ENCODE assay signal across 1 cellular context in the genomic region with DNA sequence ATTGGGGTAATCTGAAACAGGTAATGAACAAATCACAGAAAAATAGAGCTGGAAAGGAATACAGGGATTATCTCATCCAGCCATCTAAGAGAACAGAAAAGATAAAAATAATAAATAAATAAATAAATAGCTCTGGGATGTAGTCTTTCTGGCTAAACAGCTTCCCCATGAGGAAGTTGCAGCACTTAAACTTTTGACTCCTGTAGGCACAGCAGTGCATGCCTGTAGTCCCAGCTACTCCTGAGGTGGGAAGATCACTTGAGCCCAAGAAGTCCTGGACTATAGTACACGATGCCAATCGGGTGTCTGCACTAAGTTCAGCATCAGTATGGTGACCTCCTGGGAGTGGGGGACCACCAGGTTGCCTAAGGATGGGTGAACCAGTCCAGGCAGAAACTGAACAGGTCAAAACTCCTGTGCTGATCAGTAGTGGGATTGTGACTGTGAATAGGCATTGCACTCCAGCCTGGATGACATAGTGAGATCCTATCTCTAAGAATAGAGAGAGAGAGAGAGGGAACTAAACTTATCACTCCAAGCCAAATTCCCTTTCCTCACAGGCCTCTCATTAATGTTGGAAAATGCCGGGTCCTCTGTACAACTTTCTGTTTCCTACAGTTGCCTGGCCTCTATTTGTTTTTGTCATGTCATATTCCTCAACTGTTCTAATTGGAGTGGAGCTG.
TF ChIP-seq lines count a peak whose summit lies in the region.

No MANE protein-coding gene starts in this region.

TF ChIP-seq in H1, 55 proteins besides CTCF, POLR2A, EP300 and RAD21:
- no peak for TF ChIP-seq YY1 (IDR thresholded peaks at IDR 0.05; ENCODE audit: low read depth, low read length)
- no peak for TF ChIP-seq RXRA (IDR thresholded peaks at IDR 0.05; ENCODE audit: insufficient read depth, low read depth, low read length)
- no peak for TF ChIP-seq ASH2L (IDR thresholded peaks at IDR 0.05; ENCODE audit: low read length)
- TF ChIP-seq SIN3A (conservative IDR thresholded peaks at IDR 0.05 in 1 of 2, IDR thresholded peaks at IDR 0.05 in 1 of 2; ENCODE audit: low read depth in 1 of 2, low read length in 2 of 2), result no peak
- TF ChIP-seq, protein P1, sequence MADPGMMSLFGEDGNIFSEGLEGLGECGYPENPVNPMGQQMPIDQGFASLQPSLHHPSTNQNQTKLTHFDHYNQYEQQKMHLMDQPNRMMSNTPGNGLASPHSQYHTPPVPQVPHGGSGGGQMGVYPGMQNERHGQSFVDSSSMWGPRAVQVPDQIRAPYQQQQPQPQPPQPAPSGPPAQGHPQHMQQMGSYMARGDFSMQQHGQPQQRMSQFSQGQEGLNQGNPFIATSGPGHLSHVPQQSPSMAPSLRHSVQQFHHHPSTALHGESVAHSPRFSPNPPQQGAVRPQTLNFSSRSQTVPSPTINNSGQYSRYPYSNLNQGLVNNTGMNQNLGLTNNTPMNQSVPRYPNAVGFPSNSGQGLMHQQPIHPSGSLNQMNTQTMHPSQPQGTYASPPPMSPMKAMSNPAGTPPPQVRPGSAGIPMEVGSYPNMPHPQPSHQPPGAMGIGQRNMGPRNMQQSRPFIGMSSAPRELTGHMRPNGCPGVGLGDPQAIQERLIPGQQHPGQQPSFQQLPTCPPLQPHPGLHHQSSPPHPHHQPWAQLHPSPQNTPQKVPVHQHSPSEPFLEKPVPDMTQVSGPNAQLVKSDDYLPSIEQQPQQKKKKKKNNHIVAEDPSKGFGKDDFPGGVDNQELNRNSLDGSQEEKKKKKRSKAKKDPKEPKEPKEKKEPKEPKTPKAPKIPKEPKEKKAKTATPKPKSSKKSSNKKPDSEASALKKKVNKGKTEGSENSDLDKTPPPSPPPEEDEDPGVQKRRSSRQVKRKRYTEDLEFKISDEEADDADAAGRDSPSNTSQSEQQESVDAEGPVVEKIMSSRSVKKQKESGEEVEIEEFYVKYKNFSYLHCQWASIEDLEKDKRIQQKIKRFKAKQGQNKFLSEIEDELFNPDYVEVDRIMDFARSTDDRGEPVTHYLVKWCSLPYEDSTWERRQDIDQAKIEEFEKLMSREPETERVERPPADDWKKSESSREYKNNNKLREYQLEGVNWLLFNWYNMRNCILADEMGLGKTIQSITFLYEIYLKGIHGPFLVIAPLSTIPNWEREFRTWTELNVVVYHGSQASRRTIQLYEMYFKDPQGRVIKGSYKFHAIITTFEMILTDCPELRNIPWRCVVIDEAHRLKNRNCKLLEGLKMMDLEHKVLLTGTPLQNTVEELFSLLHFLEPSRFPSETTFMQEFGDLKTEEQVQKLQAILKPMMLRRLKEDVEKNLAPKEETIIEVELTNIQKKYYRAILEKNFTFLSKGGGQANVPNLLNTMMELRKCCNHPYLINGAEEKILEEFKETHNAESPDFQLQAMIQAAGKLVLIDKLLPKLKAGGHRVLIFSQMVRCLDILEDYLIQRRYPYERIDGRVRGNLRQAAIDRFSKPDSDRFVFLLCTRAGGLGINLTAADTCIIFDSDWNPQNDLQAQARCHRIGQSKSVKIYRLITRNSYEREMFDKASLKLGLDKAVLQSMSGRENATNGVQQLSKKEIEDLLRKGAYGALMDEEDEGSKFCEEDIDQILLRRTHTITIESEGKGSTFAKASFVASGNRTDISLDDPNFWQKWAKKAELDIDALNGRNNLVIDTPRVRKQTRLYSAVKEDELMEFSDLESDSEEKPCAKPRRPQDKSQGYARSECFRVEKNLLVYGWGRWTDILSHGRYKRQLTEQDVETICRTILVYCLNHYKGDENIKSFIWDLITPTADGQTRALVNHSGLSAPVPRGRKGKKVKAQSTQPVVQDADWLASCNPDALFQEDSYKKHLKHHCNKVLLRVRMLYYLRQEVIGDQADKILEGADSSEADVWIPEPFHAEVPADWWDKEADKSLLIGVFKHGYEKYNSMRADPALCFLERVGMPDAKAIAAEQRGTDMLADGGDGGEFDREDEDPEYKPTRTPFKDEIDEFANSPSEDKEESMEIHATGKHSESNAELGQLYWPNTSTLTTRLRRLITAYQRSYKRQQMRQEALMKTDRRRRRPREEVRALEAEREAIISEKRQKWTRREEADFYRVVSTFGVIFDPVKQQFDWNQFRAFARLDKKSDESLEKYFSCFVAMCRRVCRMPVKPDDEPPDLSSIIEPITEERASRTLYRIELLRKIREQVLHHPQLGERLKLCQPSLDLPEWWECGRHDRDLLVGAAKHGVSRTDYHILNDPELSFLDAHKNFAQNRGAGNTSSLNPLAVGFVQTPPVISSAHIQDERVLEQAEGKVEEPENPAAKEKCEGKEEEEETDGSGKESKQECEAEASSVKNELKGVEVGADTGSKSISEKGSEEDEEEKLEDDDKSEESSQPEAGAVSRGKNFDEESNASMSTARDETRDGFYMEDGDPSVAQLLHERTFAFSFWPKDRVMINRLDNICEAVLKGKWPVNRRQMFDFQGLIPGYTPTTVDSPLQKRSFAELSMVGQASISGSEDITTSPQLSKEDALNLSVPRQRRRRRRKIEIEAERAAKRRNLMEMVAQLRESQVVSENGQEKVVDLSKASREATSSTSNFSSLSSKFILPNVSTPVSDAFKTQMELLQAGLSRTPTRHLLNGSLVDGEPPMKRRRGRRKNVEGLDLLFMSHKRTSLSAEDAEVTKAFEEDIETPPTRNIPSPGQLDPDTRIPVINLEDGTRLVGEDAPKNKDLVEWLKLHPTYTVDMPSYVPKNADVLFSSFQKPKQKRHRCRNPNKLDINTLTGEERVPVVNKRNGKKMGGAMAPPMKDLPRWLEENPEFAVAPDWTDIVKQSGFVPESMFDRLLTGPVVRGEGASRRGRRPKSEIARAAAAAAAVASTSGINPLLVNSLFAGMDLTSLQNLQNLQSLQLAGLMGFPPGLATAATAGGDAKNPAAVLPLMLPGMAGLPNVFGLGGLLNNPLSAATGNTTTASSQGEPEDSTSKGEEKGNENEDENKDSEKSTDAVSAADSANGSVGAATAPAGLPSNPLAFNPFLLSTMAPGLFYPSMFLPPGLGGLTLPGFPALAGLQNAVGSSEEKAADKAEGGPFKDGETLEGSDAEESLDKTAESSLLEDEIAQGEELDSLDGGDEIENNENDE (IDR thresholded peaks at IDR 0.05; ENCODE audit: insufficient replicate concordance, low read length), result no peak
- no peak for TF ChIP-seq SP4 (IDR thresholded peaks at IDR 0.05; ENCODE audit: low read length)
- no peak for TF ChIP-seq KDM1A (IDR thresholded peaks at IDR 0.05; ENCODE audit: borderline replicate concordance, low read length)
- TF ChIP-seq EZH2 (IDR thresholded peaks at IDR 0.05; ENCODE audit: low read depth, low read length, severe bottlenecking), result no peak
- no peak for TF ChIP-seq TAF7 (optimal IDR thresholded peaks at IDR 0.05; ENCODE audit: borderline replicate concordance, low read depth, low read length)
- TF ChIP-seq KDM4A (IDR thresholded peaks at IDR 0.05; ENCODE audit: low read depth, low read length, severe bottlenecking), result no peak
- TF ChIP-seq SIX5 (IDR thresholded peaks at IDR 0.05; ENCODE audit: low read depth, low read length), result no peak
- TF ChIP-seq NRF1 (IDR thresholded peaks at IDR 0.05; ENCODE audit: low read depth, low read length), result no peak
- TF ChIP-seq, protein P2, sequence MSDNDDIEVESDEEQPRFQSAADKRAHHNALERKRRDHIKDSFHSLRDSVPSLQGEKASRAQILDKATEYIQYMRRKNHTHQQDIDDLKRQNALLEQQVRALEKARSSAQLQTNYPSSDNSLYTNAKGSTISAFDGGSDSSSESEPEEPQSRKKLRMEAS (IDR thresholded peaks at IDR 0.05), result no peak
